Comparison of ENCODE assay signal across 23 cellular contexts in genomic region chr3:186883686-186884058, GRCh38. TPM values are rescaled to one million over a fixed set of nuclear protein-coding genes. Genes with fewer than 3 reads are reported as not detected.
DNase-seq lines count a peak whose midpoint lies in the region; ATAC-seq and TF ChIP-seq lines count a peak whose summit lies in the region.
"Had no signal": no experiment of that assay in that cellular context is flagged by ENCODE, and none has a peak within 500 bp of the region (broad histone marks: within the 10 kb centered on the region; RNA-seq: fewer than 3 reads in every experiment).

No MANE protein-coding gene starts in this region.

- H3K18ac ChIP-seq in mesenchymal stem cell (ENCODE audit: low read depth in 1 of 2, low read length in 2 of 2): no peak overlapping the region

- H3K4me3 Mint-ChIP-seq in activated T-cell treated with anti-CD3 and anti-CD28 coated beads, Interleukin-2, amount 50 U/mL, for 4 hours: peak overlapping the region; percentile 27
- peak overlapping the region; percentile 54 for H3K4me3 Mint-ChIP-seq in activated T-helper 1 cell treated with anti-CD3 and anti-CD28 coated beads, Interleukin-12 subunit alpha, Interleukin-12 subunit beta, Interleukin-2, Interleukin-4 antibody, amounts not matched to agents 30 ng/mL and 10 ng/mL and 1 ng/mL, durations not matched to agents 14 hours and 24 hours and 36 hours
- H3K4me3 Mint-ChIP-seq: nephron progenitor cell had no signal

- no peaks in the 10 kb centered on the region for H3K79me2 ChIP-seq in Loucy (ENCODE audit: insufficient read depth, low read length)
- H3K79me2 ChIP-seq: parathyroid adenoma had no signal

- H2AFZ ChIP-seq in Loucy (ENCODE audit: low read length) (no peak overlapping the region), mesenchymal stem cell (ENCODE audit: low read depth, low read length) (no peak overlapping the region)
- H2AFZ ChIP-seq: parathyroid adenoma had no signal

- no peak overlapping the region for H4K91ac ChIP-seq in mesenchymal stem cell (ENCODE audit: low read length)

- H3K4me2 ChIP-seq in Loucy (ENCODE audit: low read depth, low read length, poor library complexity, severe bottlenecking) (peak overlapping the region; percentile 0), mesenchymal stem cell (ENCODE audit: low read length, poor library complexity, severe bottlenecking) (no peak overlapping the region)

- H3F3A ChIP-seq in Loucy (ENCODE audit: low read depth): no peaks in the 10 kb centered on the region

- H3K4me3 ChIP-seq in Loucy (ENCODE audit: low read length, poor library complexity, severe bottlenecking) (no peak overlapping the region), mesenchymal stem cell (ENCODE audit: insufficient read depth in 1 of 2, low read depth in 1 of 2, low read length in 2 of 2) (no peak overlapping the region)
- H3K4me3 ChIP-seq: BLaER1 treated with 17β-estradiol and CSF1 and Interleukin-3, amounts not matched to agents 10 nM and 100 nM; body of pancreas; thoracic aorta had no signal

- no peak overlapping the region for H3K27ac ChIP-seq in mesenchymal stem cell (ENCODE audit: low read length, poor library complexity, severe bottlenecking)
- H3K27ac ChIP-seq: body of pancreas, HL-60, parathyroid adenoma, thoracic aorta had no signal

- no peaks in the 10 kb centered on the region for H4K20me1 ChIP-seq in Loucy (ENCODE audit: insufficient read depth, low read length, poor library complexity, severe bottlenecking)
- H4K20me1 ChIP-seq: BLaER1 treated with 17β-estradiol and CSF1 and Interleukin-3, amounts not matched to agents 10 nM and 100 nM had no signal

- H3K4me1 Mint-ChIP-seq in activated T-cell treated with anti-CD3 and anti-CD28 coated beads, Interleukin-2, amount 50 U/mL, for 4 hours (ENCODE audit: low read depth): peaks cover 55% of the 10 kb centered on the region
- H3K4me1 Mint-ChIP-seq in activated T-helper 1 cell treated with anti-CD3 and anti-CD28 coated beads, Interleukin-12 subunit alpha, Interleukin-12 subunit beta, Interleukin-2, Interleukin-4 antibody, amounts not matched to agents 30 ng/mL and 10 ng/mL and 1 ng/mL, durations not matched to agents 14 hours and 24 hours and 36 hours (ENCODE audit: low read depth): peaks cover 58% of the 10 kb centered on the region

- no peak overlapping the region for H2BK120ac ChIP-seq in mesenchymal stem cell (ENCODE audit: low read depth, low read length)

- no peak overlapping the region for H4K8ac ChIP-seq in mesenchymal stem cell (ENCODE audit: low read length)

- H3K4me1 ChIP-seq in Loucy (ENCODE audit: insufficient read depth, low read length, poor library complexity, severe bottlenecking) (peaks cover 51% of the 10 kb centered on the region), mesenchymal stem cell (ENCODE audit: control insufficient read depth, insufficient read depth, low read depth, low read length) (peaks cover 3% of the 10 kb centered on the region)
- H3K4me1 ChIP-seq: body of pancreas had no signal

- H3K27me3 ChIP-seq in Loucy (ENCODE audit: insufficient read depth, low read length, poor library complexity, severe bottlenecking) (no peaks in the 10 kb centered on the region), mesenchymal stem cell (ENCODE audit: control insufficient read depth in 1 of 2, insufficient read depth in 1 of 2, low read length in 2 of 2) (peaks cover 0 to 19% of the 10 kb centered on the region in 2 experiments)
- H3K27me3 ChIP-seq: BLaER1 treated with 17β-estradiol and CSF1 and Interleukin-3, amounts not matched to agents 10 nM and 100 nM; body of pancreas had no signal

- H3K27me3 Mint-ChIP-seq in activated T-cell treated with anti-CD3 and anti-CD28 coated beads, Interleukin-2, amount 50 U/mL, for 4 hours (ENCODE audit: low read depth): no peaks in the 10 kb centered on the region
- peaks cover 3% of the 10 kb centered on the region for H3K27me3 Mint-ChIP-seq in activated T-helper 1 cell treated with anti-CD3 and anti-CD28 coated beads, Interleukin-12 subunit alpha, Interleukin-12 subunit beta, Interleukin-2, Interleukin-4 antibody, amounts not matched to agents 30 ng/mL and 10 ng/mL and 1 ng/mL, durations not matched to agents 14 hours and 24 hours and 36 hours (ENCODE audit: insufficient read depth)

- H3K36me3 Mint-ChIP-seq in activated T-cell treated with anti-CD3 and anti-CD28 coated beads, Interleukin-2, amount 50 U/mL, for 4 hours (ENCODE audit: insufficient read depth): no peaks in the 10 kb centered on the region
- H3K36me3 Mint-ChIP-seq in activated T-helper 1 cell treated with anti-CD3 and anti-CD28 coated beads, Interleukin-12 subunit alpha, Interleukin-12 subunit beta, Interleukin-2, Interleukin-4 antibody, amounts not matched to agents 30 ng/mL and 10 ng/mL and 1 ng/mL, durations not matched to agents 14 hours and 24 hours and 36 hours (ENCODE audit: low read depth): peaks cover 3% of the 10 kb centered on the region

- no peak for DNase-seq in activated T-cell treated with anti-CD3 and anti-CD28 coated beads, Interleukin-2, amount 50 U/mL, for 4 hours
- no peak for DNase-seq in activated T-cell treated with anti-CD3 and anti-CD28 coated beads, Interleukin-2, amount 50 U/mL, for 48 hours
- no peak for DNase-seq in activated T-helper 1 cell treated with anti-CD3 and anti-CD28 coated beads, Interleukin-12 subunit alpha, Interleukin-12 subunit beta, Interleukin-2, Interleukin-4 antibody, amounts not matched to agents 30 ng/mL and 10 ng/mL and 1 ng/mL, durations not matched to agents 14 hours and 24 hours and 36 hours (ENCODE audit: low spot score)
- DNase-seq in mesenchymal stem cell: peak; percentile 14
- DNase-seq in NCI-H345 treated with DMSO at 0.1 percent for 48 hours (lab: John Stamatoyannopoulos, UW; ENCODE audit: unreplicated experiment): no peak
- DNase-seq: ACHN; body of pancreas; DMS153; effector memory CD4-positive, alpha-beta T cell; GDM1; MM.1S; NCI-H1436 treated with DMSO at 0.1 percent for 48 hours; NCI-H2171 treated with DMSO at 0.1 percent for 48 hours; NCI-H69; nephron progenitor cell had no signal

- H3K9me2 ChIP-seq in Loucy (replicated peaks; ENCODE audit: low read depth, low read length): no peaks in the 10 kb centered on the region

- H2BK5ac ChIP-seq in mesenchymal stem cell (ENCODE audit: low read depth, low read length, poor library complexity, severe bottlenecking): no peak overlapping the region

- TF ChIP-seq CTCF in Loucy (conservative IDR thresholded peaks at IDR 0.05; ENCODE audit: low read length): no peak

- H3K9me3 ChIP-seq in Loucy (ENCODE audit: insufficient read depth, low read depth, low read length): no peaks in the 10 kb centered on the region
- no peaks in the 10 kb centered on the region for H3K9me3 ChIP-seq in mesenchymal stem cell (ENCODE audit: control insufficient read depth, low read length)
- H3K9me3 ChIP-seq: body of pancreas, thoracic aorta had no signal

- H2BK15ac ChIP-seq in mesenchymal stem cell (ENCODE audit: low read depth, poor library complexity, severe bottlenecking): no peak overlapping the region

- H3K4ac ChIP-seq in mesenchymal stem cell (ENCODE audit: low read depth in 1 of 2, low read length in 2 of 2): no peak overlapping the region

- no peaks in the 10 kb centered on the region for H3K79me1 ChIP-seq in mesenchymal stem cell (replicated peaks; ENCODE audit: low read length, poor library complexity, severe bottlenecking)

- peak; percentile 30 to 46 for ATAC-seq in activated T-cell treated with anti-CD3 and anti-CD28 coated beads, Interleukin-2, amount 50 U/mL, for 4 hours
- no peak for ATAC-seq in GM18861 (IDR thresholded peaks at IDR 0.05; ENCODE audit: unreplicated experiment)
- ATAC-seq in HG03354 (IDR thresholded peaks at IDR 0.05; ENCODE audit: poor library complexity, severe bottlenecking, unreplicated experiment): no peak
- ATAC-seq: body of pancreas, sciatic nerve had no signal

- intact Hi-C loops in activated T-helper 1 cell treated with anti-CD3 and anti-CD28 coated beads, Interleukin-12 subunit alpha, Interleukin-12 subunit beta, Interleukin-2, Interleukin-4 antibody, amounts not matched to agents 30 ng/mL and 10 ng/mL and 1 ng/mL, durations not matched to agents 14 hours and 24 hours and 36 hours (cut with micrococcal nuclease): loop anchor here (1.0 to 10.0 kb wide), 7 partner anchors 57 to 1869 kb away; no protein-coding TSS in a partner anchor

- H3K9me3 Mint-ChIP-seq in activated T-cell treated with anti-CD3 and anti-CD28 coated beads, Interleukin-2, amount 50 U/mL, for 4 hours: peaks cover 5% of the 10 kb centered on the region
- H3K9me3 Mint-ChIP-seq in activated T-helper 1 cell treated with anti-CD3 and anti-CD28 coated beads, Interleukin-12 subunit alpha, Interleukin-12 subunit beta, Interleukin-2, Interleukin-4 antibody, amounts not matched to agents 30 ng/mL and 10 ng/mL and 1 ng/mL, durations not matched to agents 14 hours and 24 hours and 36 hours: no peaks in the 10 kb centered on the region

- H3K27ac Mint-ChIP-seq in activated T-helper 1 cell treated with anti-CD3 and anti-CD28 coated beads, Interleukin-12 subunit alpha, Interleukin-12 subunit beta, Interleukin-2, Interleukin-4 antibody, amounts not matched to agents 30 ng/mL and 10 ng/mL and 1 ng/mL, durations not matched to agents 14 hours and 24 hours and 36 hours: peak overlapping the region; percentile 90
- H3K27ac Mint-ChIP-seq: nephron progenitor cell had no signal

- H3K14ac ChIP-seq in mesenchymal stem cell (ENCODE audit: low read length in 2 of 2): no peak overlapping the region

- H2BK12ac ChIP-seq in mesenchymal stem cell (ENCODE audit: low read length in 2 of 2): no peak overlapping the region

- H3K9ac ChIP-seq in Loucy (ENCODE audit: low read depth, low read length, poor library complexity, severe bottlenecking) (no peak overlapping the region), mesenchymal stem cell (ENCODE audit: low read length) (no peak overlapping the region)
- H3K9ac ChIP-seq: parathyroid adenoma had no signal

- H3K36me3 ChIP-seq in Loucy (ENCODE audit: insufficient read depth, low read length) (no peaks in the 10 kb centered on the region), mesenchymal stem cell (ENCODE audit: control insufficient read depth in 1 of 2, insufficient read depth in 2 of 2, low read depth in 1 of 2, low read length in 2 of 2) (no peaks in the 10 kb centered on the region)
- H3K36me3 ChIP-seq: BLaER1 treated with 17β-estradiol and CSF1 and Interleukin-3, amounts not matched to agents 10 nM and 100 nM; thoracic aorta had no signal

- no peak overlapping the region for H3K23ac ChIP-seq in mesenchymal stem cell (ENCODE audit: low read length in 2 of 2)

- WGBS in mesenchymal stem cell: 89% methylated on average over 1 of the region's 1 CpG

- H2AK5ac ChIP-seq in mesenchymal stem cell (ENCODE audit: low read length, severe bottlenecking): no peak overlapping the region

RNA-seq across cellular contexts. Expression of gene ADIPOQ, which starts 41.2 kb away (rescaled TPM):
- total RNA-seq in activated T-cell treated with anti-CD3 and anti-CD28 coated beads, Interleukin-2, amount 50 U/mL, for 4 hours: not detected
- total RNA-seq in activated T-helper 1 cell treated with anti-CD3 and anti-CD28 coated beads, Interleukin-12 subunit alpha, Interleukin-12 subunit beta, Interleukin-2, Interleukin-4 antibody, amounts not matched to agents 30 ng/mL and 10 ng/mL and 1 ng/mL, durations not matched to agents 14 hours and 24 hours and 36 hours: not detected in 2 replicates
- polyA plus RNA-seq in mesenchymal stem cell (2013, experiment 1 of 2): not detected
- not detected for polyA plus RNA-seq in mesenchymal stem cell (2013, experiment 2 of 2)

RNA-seq across cellular contexts. Expression of gene ST6GAL1, which starts 46.7 kb away (rescaled TPM):
- 100 to 1,000 TPM; 105 to 116 (median 112) TPM for total RNA-seq in activated T-cell treated with anti-CD3 and anti-CD28 coated beads, Interleukin-2, amount 50 U/mL, for 4 hours
- total RNA-seq in activated T-helper 1 cell treated with anti-CD3 and anti-CD28 coated beads, Interleukin-12 subunit alpha, Interleukin-12 subunit beta, Interleukin-2, Interleukin-4 antibody, amounts not matched to agents 30 ng/mL and 10 ng/mL and 1 ng/mL, durations not matched to agents 14 hours and 24 hours and 36 hours: 147 and 148 TPM in 2 replicates
- polyA plus RNA-seq in mesenchymal stem cell (2013, experiment 1 of 2): 1.7 TPM
- 1.7 TPM for polyA plus RNA-seq in mesenchymal stem cell (2013, experiment 2 of 2)

Comparison
In these comparisons a context has a peak if more than half of its experiments do, and no peak if none do; other contexts are left out.
1. ATAC-seq: peak in activated T-cell treated with anti-CD3 and anti-CD28 coated beads, Interleukin-2, amount 50 U/mL, for 4 hours (2 of 2); none in GM18861 (single experiment) and HG03354 (single experiment).